32 cellular contexts compared by ENCODE assay signal in genomic region chr11:97772696-97773095, GRCh38.
DNase-seq lines count a peak whose midpoint lies in the region; ATAC-seq and TF ChIP-seq lines count a peak whose summit lies in the region.
"Had no signal": no experiment of that assay in that cellular context is flagged by ENCODE, and none has a peak within 500 bp of the region (broad histone marks: within the 10 kb centered on the region; RNA-seq: fewer than 3 reads in every experiment).

No MANE protein-coding gene starts in this region.

- H3K79me2 ChIP-seq in Karpas-422 (ENCODE audit: low read length): no peaks in the 10 kb centered on the region

- H3K4me2 ChIP-seq in Karpas-422 (ENCODE audit: low read depth, low read length, poor library complexity, severe bottlenecking): no peak overlapping the region

- H3K9me3 ChIP-seq in Karpas-422 (ENCODE audit: low read length): peaks cover 76% of the 10 kb centered on the region
- H3K9me3 ChIP-seq: esophagus muscularis mucosa, gastroesophageal sphincter, MG63, upper lobe of right lung had no signal

- no peak overlapping the region for H2AFZ ChIP-seq in Karpas-422 (ENCODE audit: low read length)

- intact Hi-C loops in posterior cingulate gyrus (cut with DNase I): no loop called here

- no peak for ATAC-seq in HG03565 (IDR thresholded peaks at IDR 0.05; ENCODE audit: unreplicated experiment)
- ATAC-seq: activated CD4-positive, CD25-positive, alpha-beta regulatory T cell treated with anti-CD3 and anti-CD28 coated beads, Interleukin-2, amount 50 U/mL, for 24 hours; activated naive CD4-positive, alpha-beta T cell treated with anti-CD3 and anti-CD28 coated beads, Interleukin-2, amount 50 U/mL, for 72 hours; gastroesophageal sphincter; GM12878; HCT116; naive thymus-derived CD8-positive, alpha-beta T cell; stimulated activated memory B cell treated with anti-CD40 and anti-IgM and Interleukin-4, amounts not matched to agents 10 μg/mL and 1 μg/mL and 100 μg/mL, for 72 hours; upper lobe of right lung had no signal

- H3K4me1 ChIP-seq in Karpas-422 (ENCODE audit: low read length): no peaks in the 10 kb centered on the region
- H3K4me1 ChIP-seq: esophagus muscularis mucosa, gastroesophageal sphincter, upper lobe of right lung had no signal

- no peak for TF ChIP-seq CTCF in choroid plexus epithelial cell (conservative IDR thresholded peaks at IDR 0.05; ENCODE audit: low read depth, low read length)

- H3K36me3 ChIP-seq in Karpas-422 (ENCODE audit: insufficient read depth, low read length): no peaks in the 10 kb centered on the region
- H3K36me3 ChIP-seq: esophagus muscularis mucosa, gastroesophageal sphincter, MG63, upper lobe of right lung had no signal

- H3K27ac ChIP-seq in Karpas-422 (ENCODE audit: low read length): no peak overlapping the region
- H3K27ac ChIP-seq: 22Rv1, C4-2B, esophagus muscularis mucosa, gastroesophageal sphincter, upper lobe of right lung had no signal

- H3K27me3 ChIP-seq in Karpas-422 (ENCODE audit: low read length): no peaks in the 10 kb centered on the region
- H3K27me3 ChIP-seq: esophagus muscularis mucosa, gastroesophageal sphincter, MG63, upper lobe of right lung had no signal

- peak; percentile 22 to 42 for DNase-seq in SHP77 (lab: John Stamatoyannopoulos, UW)
- DNase-seq in SHP77 treated with DMSO at 0.1 percent for 48 hours (lab: John Stamatoyannopoulos, UW): no peak
- DNase-seq in NCI-H82 treated with DMSO at 0.1 percent for 48 hours (lab: John Stamatoyannopoulos, UW; ENCODE audit: unreplicated experiment): peak; percentile 34
- peak; percentile 58 for DNase-seq in choroid plexus epithelial cell (ENCODE audit: low read depth)
- DNase-seq in skeletal muscle cell (ENCODE audit: low read depth): peak; percentile 16
- DNase-seq in Karpas-422: no peak
- no peak for DNase-seq in posterior cingulate gyrus
- DNase-seq: activated CD4-positive, alpha-beta T cell treated with anti-CD3 and anti-CD28 coated beads, Interleukin-2, amount 50 U/mL, for 48 hours; activated CD8-positive, alpha-beta memory T cell treated with anti-CD3 and anti-CD28 coated beads, Interleukin-2, amount 50 U/mL, for 4 hours; anterior cingulate cortex; Calu3; central memory CD4-positive, alpha-beta T cell; dermis blood vessel endothelial cell; hippocampal formation; KBM-7; MG63; naive thymus-derived CD8-positive, alpha-beta T cell; NCI-H1105 treated with DMSO at 0.1 percent for 48 hours; NCI-H2081; stimulated activated CD4-positive, alpha-beta T cell treated with anti-CD3 and anti-CD28 coated beads, Interleukin-12 subunit alpha, Interleukin-12 subunit beta, amount 100 ng/mL, for 4 hours; stimulated activated CD4-positive, alpha-beta T cell treated with anti-CD3 and anti-CD28 coated beads, Interleukin-4, amount 100 ng/mL, for 4 hours; upper lobe of right lung had no signal

- H3K4me3 ChIP-seq in choroid plexus epithelial cell (ENCODE audit: low read depth, low read length): no peak overlapping the region
- H3K4me3 ChIP-seq in skeletal muscle cell (ENCODE audit: low read depth, low read length): no peak overlapping the region
- H3K4me3 ChIP-seq in Karpas-422 (ENCODE audit: low read length): no peak overlapping the region
- H3K4me3 ChIP-seq: esophagus muscularis mucosa, gastroesophageal sphincter, GM12878, MG63, upper lobe of right lung had no signal

- H3K9ac ChIP-seq in Karpas-422 (ENCODE audit: low read length): no peak overlapping the region

- no peaks in the 10 kb centered on the region for H4K20me1 ChIP-seq in Karpas-422 (ENCODE audit: insufficient read depth, low read depth, low read length)

- H3K9me2 ChIP-seq in Karpas-422 (replicated peaks; ENCODE audit: insufficient read depth, low read length): no peaks in the 10 kb centered on the region

Comparison
In these comparisons a context has a peak if more than half of its experiments do, and no peak if none do; other contexts are left out.
1. DNase-seq: peak in SHP77 (2 of 2), NCI-H82 treated with DMSO at 0.1 percent for 48 hours (single experiment), choroid plexus epithelial cell (single experiment) and skeletal muscle cell (single experiment); none in SHP77 treated with DMSO at 0.1 percent for 48 hours (single experiment), Karpas-422 (single experiment) and posterior cingulate gyrus (0 of 10).